ENCODE assay signal across 18 cellular contexts in the genomic region with DNA sequence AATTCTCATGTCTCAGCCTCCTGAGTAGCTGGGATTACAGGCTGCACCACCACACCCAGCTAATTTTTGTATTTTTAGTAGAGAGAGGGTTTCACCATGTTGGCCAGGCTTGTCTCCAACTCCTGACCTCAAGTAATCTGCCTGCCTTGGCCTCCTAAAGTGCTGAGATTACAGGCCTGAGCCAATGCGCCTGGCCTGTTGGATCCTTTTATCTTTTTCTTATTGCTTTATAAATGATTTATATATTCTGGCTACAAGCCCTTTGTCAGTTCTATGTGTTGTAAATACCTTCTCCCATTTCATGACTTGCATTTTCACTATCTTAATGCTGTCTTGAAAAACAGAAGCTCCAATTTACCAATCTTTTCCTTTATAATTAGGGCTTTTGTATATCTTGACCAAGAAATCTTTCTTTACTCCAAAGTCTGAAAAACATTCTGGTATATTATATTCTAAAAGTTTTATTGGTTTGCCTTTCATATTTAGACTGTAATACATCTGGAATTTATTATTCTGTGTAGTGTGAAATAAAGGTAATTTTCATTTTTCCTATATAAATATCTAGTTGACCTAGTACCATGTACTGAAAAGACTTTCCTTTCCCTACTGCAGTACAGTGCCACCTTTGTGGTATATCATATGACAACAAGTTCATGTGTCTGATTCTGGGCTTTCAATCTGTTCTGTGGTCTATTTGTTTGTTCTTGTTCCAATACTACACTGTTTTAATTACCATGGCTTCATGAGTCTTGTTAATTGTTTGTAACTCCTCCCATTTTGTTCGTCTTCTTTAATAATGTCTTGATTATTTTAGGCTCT. TPM values are rescaled to one million over a fixed set of nuclear protein-coding genes. Genes with fewer than 3 reads are reported as not detected.
A peak's percentile ranks its signal among the peaks of the same experiment; 100 is the strongest.
DNase-seq lines count a peak whose midpoint lies in the region; ATAC-seq and TF ChIP-seq lines count a peak whose summit lies in the region.
"Had no signal": no experiment of that assay in that cellular context is flagged by ENCODE, and none has a peak within 500 bp of the region (broad histone marks: within the 10 kb centered on the region; RNA-seq: fewer than 3 reads in every experiment).

No MANE protein-coding gene starts in this region.

- no peak overlapping the region for H2BK120ac ChIP-seq in IMR-90 (ENCODE audit: low read depth, low read length)

- no peak overlapping the region for H3K4me2 ChIP-seq in IMR-90 (ENCODE audit: low read depth, low read length)

- H3K4me3 ChIP-seq in IMR-90 (ENCODE audit: insufficient read depth, low read depth, low read length) (no peak overlapping the region), adipocyte (ENCODE audit: low read length) (no peak overlapping the region), gastrocnemius medialis (no peak overlapping the region), left ventricle myocardium inferior (no peak overlapping the region)
- H3K4me3 ChIP-seq: esophagus squamous epithelium, left lung had no signal

- H4K5ac ChIP-seq in IMR-90 (ENCODE audit: low read depth, low read length) = no peak overlapping the region

- H3K9me1 ChIP-seq in IMR-90 (ENCODE audit: insufficient read depth, low read length) = no peaks in the 10 kb centered on the region

- whole genome bisulfite sequencing in IMR-90 (ENCODE audit: extremely low coverage in 2 of 2, insufficient read length in 1 of 2), 2 experiments = no CpG with 5 or more reads among the region's 2 CpGs

- no TSS peak for BruUV-seq in IMR-90 (replicated peaks; lab: Mats Ljungman, UMichigan)

- intact Hi-C loops in IMR-90 (cut with micrococcal nuclease) = no loop called here
- intact Hi-C loops in left colon (cut with DNase I, micrococcal nuclease) = no loop called here
- intact Hi-C loops in gastrocnemius medialis (cut with DNase I; ENCODE audit: low total_unique reads) = no loop called here
- intact Hi-C loops in left ventricle myocardium inferior (cut with micrococcal nuclease) = no loop called here

- in situ Hi-C loops in IMR-90 (cut with MboI; ENCODE audit: low sequenced_read_pairs) (no loop called here), gastrocnemius medialis (cut with MboI; ENCODE audit: low sequenced_read_pairs in 4 of 4) (no loop called here)

- H3K27me3 ChIP-seq in IMR-90 (ENCODE audit: control insufficient read depth, insufficient read depth, low read length) = peaks cover 25% of the 10 kb centered on the region
- peaks cover 15% of the 10 kb centered on the region for H3K27me3 ChIP-seq in adipocyte (replicated peaks; ENCODE audit: control insufficient read depth, insufficient read depth, low read length)
- no peaks in the 10 kb centered on the region for H3K27me3 ChIP-seq in gastrocnemius medialis
- no peaks in the 10 kb centered on the region for H3K27me3 ChIP-seq in left ventricle myocardium inferior (ENCODE audit: low read depth)
- H3K27me3 ChIP-seq: esophagus squamous epithelium, left lung had no signal

- H3K9ac ChIP-seq in IMR-90 (ENCODE audit: low read depth, low read length) (no peak overlapping the region), adipocyte (ENCODE audit: low read length) (peak overlapping the region; percentile 37)

- H2AK9ac ChIP-seq in IMR-90 (replicated peaks; ENCODE audit: low read depth, low read length, poor library complexity) = no peak overlapping the region

- H3K36me3 ChIP-seq in IMR-90 (ENCODE audit: control insufficient read depth, insufficient read depth, low read length) (no peaks in the 10 kb centered on the region), adipocyte (ENCODE audit: control insufficient read depth, insufficient read depth, low read length, severe bottlenecking) (no peaks in the 10 kb centered on the region), gastrocnemius medialis (no peaks in the 10 kb centered on the region), left ventricle myocardium inferior (no peaks in the 10 kb centered on the region)
- H3K36me3 ChIP-seq: esophagus squamous epithelium, left lung had no signal

- no peak for TF ChIP-seq POLR2A in IMR-90 (IDR thresholded peaks at IDR 0.05; ENCODE audit: low read depth, low read length)
- TF ChIP-seq POLR2A in gastrocnemius medialis (IDR thresholded peaks at IDR 0.05) = no peak

- H3K18ac ChIP-seq in IMR-90 (ENCODE audit: low read depth, low read length) = no peak overlapping the region

- no peak overlapping the region for H3K56ac ChIP-seq in IMR-90 (ENCODE audit: extremely low read depth, insufficient read depth, low read length)

- no peak for TF ChIP-seq CTCF in IMR-90 (conservative IDR thresholded peaks at IDR 0.05; ENCODE audit: low read depth, low read length)
- no peak for TF ChIP-seq CTCF in gastrocnemius medialis (IDR thresholded peaks at IDR 0.05 in 4 of 5, conservative IDR thresholded peaks at IDR 0.05 in 1 of 5)
- no peak for TF ChIP-seq CTCF in left ventricle myocardium inferior (IDR thresholded peaks at IDR 0.05; ENCODE audit: borderline replicate concordance)

- CTCF ChIA-PET in IMR-90 (lab: Yijun Ruan, JAX) = no interaction called here

- H3K4me1 ChIP-seq in IMR-90 (ENCODE audit: control insufficient read depth, insufficient read depth, low read length) (no peaks in the 10 kb centered on the region), adipocyte (ENCODE audit: control insufficient read depth, insufficient read depth, low read length) (peaks cover 10% of the 10 kb centered on the region), gastrocnemius medialis (peaks cover 3 to 17% of the 10 kb centered on the region in 2 donors), left ventricle myocardium inferior (peaks cover 5% of the 10 kb centered on the region)
- H3K4me1 ChIP-seq: esophagus squamous epithelium, left lung had no signal

- H4K91ac ChIP-seq in IMR-90 (ENCODE audit: insufficient read depth, low read depth, low read length) = no peak overlapping the region

- H3K79me1 ChIP-seq in IMR-90 (ENCODE audit: low read depth in 1 of 2, low read length in 2 of 2) = no peaks in the 10 kb centered on the region

- POLR2A ChIA-PET in IMR-90 (lab: Charles Lee; ENCODE audit: unreplicated experiment) = no interaction called here

- H2AFZ ChIP-seq in IMR-90 (replicated peaks; ENCODE audit: low read length, poor library complexity) = no peak overlapping the region

- no peak overlapping the region for H3K14ac ChIP-seq in IMR-90 (replicated peaks; ENCODE audit: low read depth, low read length)

- TF ChIP-seq RAD21 in IMR-90 (IDR thresholded peaks at IDR 0.05; ENCODE audit: low read length) = no peak

- H3K9me3 ChIP-seq in IMR-90 (ENCODE audit: control insufficient read depth, insufficient read depth, low read length) (peaks cover 15% of the 10 kb centered on the region), adipocyte (ENCODE audit: control insufficient read depth, low read length) (peaks cover 27% of the 10 kb centered on the region), gastrocnemius medialis (no peaks in the 10 kb centered on the region), left ventricle myocardium inferior (replicated peaks) (peaks cover 22% of the 10 kb centered on the region)

- no peak for DNase-seq in IMR-90
- no peak for DNase-seq in adipocyte (ENCODE audit: low read depth)
- DNase-seq in left colon = no peak
- peak; percentile 18 to 69 for DNase-seq in gastrocnemius medialis
- no peak for DNase-seq in NCI-H345 (lab: John Stamatoyannopoulos, UW)
- DNase-seq in left ventricle myocardium inferior = no peak
- DNase-seq in NCI-H1105 treated with DMSO at 0.1 percent for 48 hours (lab: John Stamatoyannopoulos, UW) = no peak
- DNase-seq: activated CD8-positive, alpha-beta memory T cell treated with anti-CD3 and anti-CD28 coated beads for 24 hours; central memory CD4-positive, alpha-beta T cell; esophagus squamous epithelium; H9; left lung; NCI-H1092 treated with DMSO at 0.1 percent for 48 hours; NK-92 treated with Interleukin-12 subunit alpha and Interleukin-12 subunit beta, amount 100 ng/mL, for 24 hours had no signal

- dilution Hi-C loops in IMR-90 (cut with HindIII; ENCODE audit: low sequenced_read_pairs, unreplicated experiment) = no loop called here

- no peaks in the 10 kb centered on the region for H4K20me1 ChIP-seq in IMR-90 (ENCODE audit: insufficient read depth, low read length)

- no peak overlapping the region for H2BK20ac ChIP-seq in IMR-90 (ENCODE audit: low read depth, low read length)

- no peak overlapping the region for H4K8ac ChIP-seq in IMR-90 (ENCODE audit: low read depth in 2 of 2, low read length in 2 of 2)

- no peak overlapping the region for H3K4ac ChIP-seq in IMR-90 (ENCODE audit: low read depth, low read length)

- H3K27ac ChIP-seq in IMR-90 (ENCODE audit: insufficient read depth, low read length) = no peak overlapping the region
- peak overlapping the region in 3 of 4 donors; percentile 15 to 78 (median 50) for H3K27ac ChIP-seq in gastrocnemius medialis
- no peak overlapping the region for H3K27ac ChIP-seq in left ventricle myocardium inferior (replicated peaks)
- H3K27ac ChIP-seq: esophagus squamous epithelium, left lung had no signal

- ATAC-seq in IMR-90 (ENCODE audit: low read depth) = no peak
- ATAC-seq in left colon = peak; percentile 66
- peak; percentile 86 to 89 for ATAC-seq in gastrocnemius medialis
- ATAC-seq in HG02885 (IDR thresholded peaks at IDR 0.05; ENCODE audit: poor library complexity, unreplicated experiment) = no peak
- ATAC-seq: left lung; stimulated activated memory B cell treated with anti-CD40 and anti-IgM and Interleukin-4, amounts not matched to agents 10 μg/mL and 1 μg/mL and 100 μg/mL, for 72 hours had no signal

- H2AK5ac ChIP-seq in IMR-90 (ENCODE audit: low read depth, low read length) = no peak overlapping the region

- H2BK15ac ChIP-seq in IMR-90 (ENCODE audit: low read depth, low read length) = no peak overlapping the region

- H3K23ac ChIP-seq in IMR-90 (ENCODE audit: low read depth, low read length) = no peak overlapping the region

- H2BK5ac ChIP-seq in IMR-90 (ENCODE audit: low read depth, low read length, poor library complexity, severe bottlenecking) = no peak overlapping the region

TF ChIP-seq in IMR-90, 13 proteins besides CTCF, POLR2A, EP300 and RAD21:
- TF ChIP-seq, protein P1, sequence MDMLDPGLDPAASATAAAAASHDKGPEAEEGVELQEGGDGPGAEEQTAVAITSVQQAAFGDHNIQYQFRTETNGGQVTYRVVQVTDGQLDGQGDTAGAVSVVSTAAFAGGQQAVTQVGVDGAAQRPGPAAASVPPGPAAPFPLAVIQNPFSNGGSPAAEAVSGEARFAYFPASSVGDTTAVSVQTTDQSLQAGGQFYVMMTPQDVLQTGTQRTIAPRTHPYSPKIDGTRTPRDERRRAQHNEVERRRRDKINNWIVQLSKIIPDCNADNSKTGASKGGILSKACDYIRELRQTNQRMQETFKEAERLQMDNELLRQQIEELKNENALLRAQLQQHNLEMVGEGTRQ (IDR thresholded peaks at IDR 0.05; ENCODE audit: low read depth, low read length) = no peak
- TF ChIP-seq NFE2L2 (IDR thresholded peaks at IDR 0.05; ENCODE audit: low read depth, low read length) = peak; percentile 38; the same call in 1 of the 2 replicates
TF ChIP-seq in IMR-90: peak in this region for 1.

RNA-seq across cellular contexts. Expression of a gene that starts 52.9 kb away (rescaled TPM):
- not detected in 2 replicates for total RNA-seq in IMR-90 (2012; rRNA removed)
- polyA plus RNA-seq in IMR-90 (2012; rRNA removed) = not detected in 2 replicates
- polyA plus RNA-seq in IMR-90 (2012; cell fraction: cytosol; rRNA removed) = not detected in 2 replicates
- polyA plus RNA-seq in IMR-90 (2012; cell fraction: nucleus; rRNA removed; ENCODE audit: low replicate concordance) = not detected in 2 replicates
- total RNA-seq in left colon = not detected
- total RNA-seq in gastrocnemius medialis = not detected
- not detected for total RNA-seq in left ventricle myocardium inferior
- total RNA-seq: esophagus squamous epithelium; H9; left lung; T-helper 1 cell treated with Interleukin-12 subunit alpha and Interleukin-12 subunit beta and Interleukin-4 antibody, amounts not matched to agents 30 ng/mL and 1 ng/mL, for 36 hours had no signal
- polyA plus RNA-seq: adipose tissue had no signal

Comparison
In these comparisons a context has a peak if more than half of its experiments do, and no peak if none do; other contexts are left out.
1. ATAC-seq: peak in left colon (single experiment) and gastrocnemius medialis (2 of 2); none in IMR-90 (single experiment) and HG02885 (single experiment).
2. DNase-seq: peak in gastrocnemius medialis (2 of 2); none in IMR-90 (single experiment), adipocyte (single experiment), left colon (0 of 2), NCI-H345 (single experiment), left ventricle myocardium inferior (single experiment) and NCI-H1105 treated with DMSO at 0.1 percent for 48 hours (single experiment).
3. H3K27ac ChIP-seq: peak in gastrocnemius medialis (3 of 4); none in IMR-90 (single experiment) and left ventricle myocardium inferior (single experiment).